ENCODE assay signal across 26 cellular contexts in genomic region chr1:65479805-65480204, GRCh38.
"Had no signal": no experiment of that assay in that cellular context is flagged by ENCODE, and none has a peak within 500 bp of the region (broad histone marks: within the 10 kb centered on the region; RNA-seq: fewer than 3 reads in every experiment).

No MANE protein-coding gene starts in this region.

- H3K79me2 ChIP-seq: parathyroid adenoma had no signal

- ATAC-seq: natural killer cell; psoas muscle; right cardiac atrium; right lobe of liver; stimulated activated effector memory CD8-positive, alpha-beta T cell treated with anti-CD3 and anti-CD28 coated beads, Interleukin-12 subunit alpha, Interleukin-12 subunit beta, amount 100 ng/mL, for 72 hours; stimulated activated naive B cell treated with anti-CD40 and anti-IgM and Interleukin-4, amounts not matched to agents 10 μg/mL and 1 μg/mL and 100 μg/mL, for 72 hours had no signal

- H3K27me3 ChIP-seq: neural progenitor cell, ovary, right lobe of liver, sigmoid colon, stomach, thyroid gland, tibial nerve, upper lobe of left lung, vagina had no signal

- H3K4me2 ChIP-seq: neural progenitor cell had no signal

- FAIRE-seq: small intestine, urothelium cell line had no signal

- H2AFZ ChIP-seq: neural progenitor cell, parathyroid adenoma had no signal

- H3K36me3 ChIP-seq: neural progenitor cell, ovary, right lobe of liver, sigmoid colon, stomach, thoracic aorta, thyroid gland, tibial nerve, upper lobe of left lung, vagina had no signal

- H3K27ac ChIP-seq: neural progenitor cell, ovary, parathyroid adenoma, psoas muscle, sigmoid colon, thoracic aorta, thyroid gland, tibial nerve, upper lobe of left lung, vagina had no signal

- H3K4me3 ChIP-seq: neural progenitor cell, ovary, psoas muscle, right lobe of liver, sigmoid colon, stomach, thoracic aorta, thyroid gland, tibial nerve, upper lobe of left lung, vagina had no signal

- H3K9me3 ChIP-seq: ovary, psoas muscle, right lobe of liver, sigmoid colon, stomach, thoracic aorta, thyroid gland, tibial nerve, upper lobe of left lung, vagina had no signal

- DNase-seq: natural killer cell; occipital lobe; ovary; posterior cingulate gyrus; psoas muscle; right cardiac atrium; right lobe of liver; sigmoid colon; small intestine; stimulated activated CD4-positive, alpha-beta T cell treated with anti-CD3 and anti-CD28 coated beads, Interleukin-15, amount 100 ng/mL, for 24 hours; stimulated activated CD4-positive, alpha-beta T cell treated with anti-CD3 and anti-CD28 coated beads, Interleukin-2, amount 100 ng/mL, for 24 hours; stimulated activated CD4-positive, alpha-beta T cell treated with anti-CD3 and anti-CD28 coated beads, Interleukin-2, amount 100 ng/mL, for 48 hours; stimulated activated CD4-positive, alpha-beta T cell treated with anti-CD3 and anti-CD28 coated beads, Interleukin-4, amount 100 ng/mL, for 24 hours; stimulated activated naive B cell treated with anti-CD40 and anti-IgM and Interleukin-4, amounts not matched to agents 10 μg/mL and 1 μg/mL and 100 μg/mL, for 72 hours; stimulated activated naive CD4-positive, alpha-beta T cell treated with Interleukin-2 at 50 U/mL for 16 hours; stomach; thyroid gland; trophoblast cell; upper lobe of left lung had no signal

- H3K4me1 ChIP-seq: neural progenitor cell, parathyroid adenoma, psoas muscle, sigmoid colon, thyroid gland, upper lobe of left lung had no signal

- H3K9ac ChIP-seq: neural progenitor cell, parathyroid adenoma had no signal
